ENCODE assay signal across 8 cellular contexts in the genomic region with DNA sequence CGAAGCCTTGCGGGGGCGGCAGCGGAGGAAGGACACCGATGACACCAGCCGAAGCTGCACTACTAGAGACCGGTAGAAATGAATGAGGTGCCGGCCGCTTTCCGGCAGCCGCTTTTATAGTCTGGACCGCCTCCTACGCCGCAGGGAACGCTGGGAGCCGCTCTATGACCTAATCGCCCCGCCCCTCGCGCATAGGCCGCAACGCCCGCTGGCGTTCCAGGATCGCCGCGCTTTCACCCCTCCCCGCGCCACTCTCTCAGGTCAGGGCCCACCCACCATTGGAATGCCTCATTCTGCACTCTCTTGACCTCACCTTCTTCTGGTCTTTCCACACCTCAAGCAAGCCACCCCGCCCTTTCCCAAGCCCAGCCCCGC. TPM values are rescaled to one million over a fixed set of nuclear protein-coding genes. Genes with fewer than 3 reads are reported as not detected.
DNase-seq lines count a peak whose midpoint lies in the region; ATAC-seq and TF ChIP-seq lines count a peak whose summit lies in the region.

Gene DDX5 (minus strand): TSS at position 89 of the 375 bp plus-strand sequence. CDS start 170 bp downstream, outside the sequence.

- peak within 1 kb of the TSS; percentile 98 for H3K27ac ChIP-seq in HL-60 (replicated peaks)

- DNase-seq in CD1c-positive myeloid dendritic cell (ENCODE audit: extremely low spot score) = peak; percentile 99
- peak in 1 of 2 experiments; percentile 98 for DNase-seq in HL-60 (ENCODE audit: low read depth in 1 of 2, low spot score in 1 of 2)
- DNase-seq in NK-92 treated with Interleukin-12 subunit alpha and Interleukin-12 subunit beta, amount 100 ng/mL, for 24 hours (lab: John Stamatoyannopoulos, UW) = peak; percentile 100
- peak; percentile 95 to 98 for DNase-seq in activated CD8-positive, alpha-beta memory T cell treated with anti-CD3 and anti-CD28 coated beads for 1 hour (ENCODE audit: extremely low read depth in 1 of 2, low read depth in 1 of 2)
- DNase-seq in effector CD8-positive, alpha-beta T cell (lab: John Stamatoyannopoulos, UW) = peak; percentile 99
- DNase-seq in lung microvascular endothelial cell (ENCODE audit: low read depth in 2 of 2) = peak; percentile 98 to 99
- DNase-seq in stimulated activated CD4-positive, alpha-beta T cell treated with anti-CD3 and anti-CD28 coated beads, TNF-alpha, amount 100 ng/mL, for 4 hours (ENCODE audit: low read depth in 3 of 3) = peak; percentile 94 to 97 (median 96)

- peak within 1 kb of the TSS; percentile 91 for H3K4me3 ChIP-seq in HL-60 (replicated peaks; ENCODE audit: insufficient read depth, low read length)

- H3K27me3 ChIP-seq in HL-60 (ENCODE audit: insufficient read depth, poor library complexity, severe bottlenecking) = no peaks in the 10 kb centered on the region

- no peak for TF ChIP-seq CTCF in HL-60 (IDR thresholded peaks at IDR 0.05; ENCODE audit: insufficient read depth, low read length)

- peak; percentile 56 for ATAC-seq in GM19455 (IDR thresholded peaks at IDR 0.05; ENCODE audit: unreplicated experiment)

RNA-seq across cellular contexts. Expression of gene DDX5, which starts in this region (rescaled TPM):
- total RNA-seq in lung microvascular endothelial cell = 287 and 429 TPM in 2 replicates
